In genomic region chr2:174836345-174836999, GRCh38 we compare ENCODE assay signal across 13 cellular contexts.
A peak's percentile ranks its signal among the peaks of the same experiment; 100 is the strongest.
DNase-seq lines count a peak whose midpoint lies in the region; ATAC-seq and TF ChIP-seq lines count a peak whose summit lies in the region.
"Had no signal": no experiment of that assay in that cellular context is flagged by ENCODE, and none has a peak within 500 bp of the region (broad histone marks: within the 10 kb centered on the region; RNA-seq: fewer than 3 reads in every experiment).

No MANE protein-coding gene starts in this region.

- H3K27ac Mint-ChIP-seq in activated naive CD8-positive, alpha-beta T cell treated with anti-CD3 and anti-CD28 coated beads for 36 hours, result peak overlapping the region; percentile 99
- H3K27ac Mint-ChIP-seq: naive B cell had no signal

- peaks cover 20% of the 10 kb centered on the region for H3K9me3 Mint-ChIP-seq in activated naive CD8-positive, alpha-beta T cell treated with anti-CD3 and anti-CD28 coated beads for 36 hours

- 81% methylated on average over 3 of the region's 3 CpGs for WGBS in right cardiac atrium

- H3K9me3 ChIP-seq in HEK293 (ENCODE audit: control insufficient read depth, insufficient read depth, low read depth, low read length) (no peaks in the 10 kb centered on the region), right cardiac atrium (ENCODE audit: control insufficient read depth, low read length) (no peaks in the 10 kb centered on the region)

- H3K27ac ChIP-seq in HEK293 (ENCODE audit: extremely low read depth, low read depth, low read length), result no peak overlapping the region
- no peak overlapping the region for H3K27ac ChIP-seq in right cardiac atrium (ENCODE audit: low read length)

- intact Hi-C loops in right cardiac atrium (cut with DNase I), result no loop called here

- H3K27me3 ChIP-seq in right cardiac atrium (ENCODE audit: control insufficient read depth, insufficient read depth), result no peaks in the 10 kb centered on the region

- ATAC-seq in right cardiac atrium (peak; percentile 59 to 61), GM19467 (IDR thresholded peaks at IDR 0.05; ENCODE audit: unreplicated experiment) (no peak), HG02642 (IDR thresholded peaks at IDR 0.05; ENCODE audit: poor library complexity, unreplicated experiment) (no peak)

- no peaks in the 10 kb centered on the region; a peak in 1 of 3 replicates for H3K36me3 ChIP-seq in HEK293 (ENCODE audit: control insufficient read depth in 2 of 2, insufficient read depth in 1 of 2, low read length in 2 of 2)

- H3K4me1 Mint-ChIP-seq in activated naive CD8-positive, alpha-beta T cell treated with anti-CD3 and anti-CD28 coated beads for 36 hours, result peaks cover 45% of the 10 kb centered on the region
- H3K4me1 Mint-ChIP-seq: naive B cell had no signal

- no peak for TF ChIP-seq CTCF in HEK293 (tag by site-specific recombination; IDR thresholded peaks at IDR 0.05)

- H3K36me3 Mint-ChIP-seq in activated naive CD8-positive, alpha-beta T cell treated with anti-CD3 and anti-CD28 coated beads for 36 hours, result peaks cover 34% of the 10 kb centered on the region

- H3K27me3 Mint-ChIP-seq in activated naive CD8-positive, alpha-beta T cell treated with anti-CD3 and anti-CD28 coated beads for 36 hours, result peaks cover 3% of the 10 kb centered on the region

- H3K4me1 ChIP-seq in HEK293 (ENCODE audit: control insufficient read depth, insufficient read depth, low read length) (no peaks in the 10 kb centered on the region), right cardiac atrium (ENCODE audit: control insufficient read depth, insufficient read depth, low read length) (no peaks in the 10 kb centered on the region)

- H3K4me3 Mint-ChIP-seq in activated naive CD8-positive, alpha-beta T cell treated with anti-CD3 and anti-CD28 coated beads for 36 hours, result peak overlapping the region; percentile 70
- H3K4me3 Mint-ChIP-seq: naive B cell had no signal

- POLR2A ChIA-PET in HEK293 (lab: Yijun Ruan, JAX), result no interaction called here

- CTCF ChIA-PET in HEK293 (lab: Yijun Ruan, JAX), result interaction anchor here (0.6 to 0.7 kb wide), 3 partner anchors 9 to 1258 kb away, joined by 3 to 4 read pairs (median 4); no protein-coding TSS in a partner anchor

- DNase-seq in A172 (ENCODE audit: low spot score) (peak; percentile 92), right cardiac atrium (no peak), CD1c-positive myeloid dendritic cell (ENCODE audit: extremely low spot score) (no peak), cortex of kidney (lab: John Stamatoyannopoulos, UW) (no peak)
- no peak for DNase-seq in activated naive CD8-positive, alpha-beta T cell treated with anti-CD3 and anti-CD28 coated beads for 36 hours
- DNase-seq: activated CD4-positive, alpha-beta T cell treated with anti-CD3 and anti-CD28 coated beads, Interleukin-2, amount 50 U/mL, for 1 hour; COR-L47; effector CD4-positive, alpha-beta T cell; naive B cell; NCI-H526 treated with DMSO at 0.1 percent for 48 hours had no signal

- no peak overlapping the region for H3K4me3 ChIP-seq in HEK293 (ENCODE audit: low read depth, low read length)
- H3K4me3 ChIP-seq in right cardiac atrium (ENCODE audit: low read length), result no peak overlapping the region

TF ChIP-seq in HEK293, 187 proteins besides CTCF, POLR2A, EP300 and RAD21:
- TF ChIP-seq ZNF701 (tag by site-specific recombination; IDR thresholded peaks at IDR 0.05) (no peak), ZFP37 (tag by site-specific recombination; IDR thresholded peaks at IDR 0.05) (no peak), ZNF792 (tag by site-specific recombination; IDR thresholded peaks at IDR 0.05) (no peak), ZNF639 (tag by site-specific recombination; IDR thresholded peaks at IDR 0.05) (no peak), ZNF391 (tag by site-specific recombination; IDR thresholded peaks at IDR 0.05; ENCODE audit: borderline replicate concordance, low read depth) (no peak), MZF1 (tag by site-specific recombination; IDR thresholded peaks at IDR 0.05; ENCODE audit: borderline replicate concordance) (peak; percentile 58; the same call in 1 of the 2 replicates), ZNF777 (tag by site-specific recombination; IDR thresholded peaks at IDR 0.05; ENCODE audit: borderline replicate concordance) (no peak)

Comparison
In these comparisons a context has a peak if more than half of its experiments do, and no peak if none do; other contexts are left out.
1. ATAC-seq: peak in right cardiac atrium (2 of 2); none in GM19467 (single experiment) and HG02642 (single experiment).